Comparison of ENCODE assay signal across 1 cellular context in the genomic region with DNA sequence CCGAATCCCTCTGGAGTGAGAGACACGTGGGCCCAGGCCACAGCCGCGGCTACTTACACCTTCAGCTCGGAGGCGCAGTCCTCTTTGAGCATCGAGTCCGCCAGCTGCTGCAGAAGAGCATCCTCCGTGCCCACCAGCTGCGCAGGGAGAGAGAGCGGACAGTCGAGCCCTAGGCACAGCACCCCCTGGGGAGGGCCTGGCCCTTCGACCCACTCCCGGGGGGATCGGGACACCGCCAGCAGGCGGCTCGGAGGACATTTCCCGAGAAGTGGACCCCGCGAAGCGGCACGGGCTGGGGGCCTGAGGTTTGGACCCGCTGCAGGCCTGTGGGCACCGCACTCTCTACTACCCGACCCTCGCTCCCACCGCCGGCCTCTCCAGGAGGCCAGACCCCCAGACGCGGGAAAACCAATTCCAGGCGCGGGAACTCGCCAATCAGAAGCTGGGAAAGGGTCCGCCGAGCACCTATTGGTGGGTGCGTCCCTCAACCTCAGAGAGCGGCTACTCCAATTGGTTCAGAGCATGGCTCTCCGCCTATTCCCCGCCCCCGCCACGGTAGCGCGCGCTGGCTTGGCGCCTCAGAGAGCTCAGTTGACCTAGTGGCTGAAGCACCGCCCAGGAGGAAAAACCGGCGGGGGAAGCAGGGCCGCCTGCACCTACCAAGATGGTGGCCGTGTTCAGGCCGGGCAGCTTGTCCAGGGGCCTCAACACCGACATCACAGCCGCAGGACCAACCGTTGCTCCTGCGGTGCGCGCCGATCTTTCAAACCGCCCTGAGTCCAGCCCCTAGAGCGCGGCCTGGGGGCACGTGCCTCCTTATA.
TF ChIP-seq lines count a peak whose summit lies in the region.

A gene with protein sequence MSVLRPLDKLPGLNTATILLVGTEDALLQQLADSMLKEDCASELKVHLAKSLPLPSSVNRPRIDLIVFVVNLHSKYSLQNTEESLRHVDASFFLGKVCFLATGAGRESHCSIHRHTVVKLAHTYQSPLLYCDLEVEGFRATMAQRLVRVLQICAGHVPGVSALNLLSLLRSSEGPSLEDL (minus strand): TSS at position 793 of the 821 bp plus-strand sequence. CDS start 76 bp downstream, at position 717.

TF ChIP-seq in HEK293, 187 proteins besides CTCF, POLR2A, EP300 and RAD21 (continued from another document and continues in another):
- TF ChIP-seq, protein P1, sequence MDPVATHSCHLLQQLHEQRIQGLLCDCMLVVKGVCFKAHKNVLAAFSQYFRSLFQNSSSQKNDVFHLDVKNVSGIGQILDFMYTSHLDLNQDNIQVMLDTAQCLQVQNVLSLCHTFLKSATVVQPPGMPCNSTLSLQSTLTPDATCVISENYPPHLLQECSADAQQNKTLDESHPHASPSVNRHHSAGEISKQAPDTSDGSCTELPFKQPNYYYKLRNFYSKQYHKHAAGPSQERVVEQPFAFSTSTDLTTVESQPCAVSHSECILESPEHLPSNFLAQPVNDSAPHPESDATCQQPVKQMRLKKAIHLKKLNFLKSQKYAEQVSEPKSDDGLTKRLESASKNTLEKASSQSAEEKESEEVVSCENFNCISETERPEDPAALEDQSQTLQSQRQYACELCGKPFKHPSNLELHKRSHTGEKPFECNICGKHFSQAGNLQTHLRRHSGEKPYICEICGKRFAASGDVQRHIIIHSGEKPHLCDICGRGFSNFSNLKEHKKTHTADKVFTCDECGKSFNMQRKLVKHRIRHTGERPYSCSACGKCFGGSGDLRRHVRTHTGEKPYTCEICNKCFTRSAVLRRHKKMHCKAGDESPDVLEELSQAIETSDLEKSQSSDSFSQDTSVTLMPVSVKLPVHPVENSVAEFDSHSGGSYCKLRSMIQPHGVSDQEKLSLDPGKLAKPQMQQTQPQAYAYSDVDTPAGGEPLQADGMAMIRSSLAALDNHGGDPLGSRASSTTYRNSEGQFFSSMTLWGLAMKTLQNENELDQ (tag by site-specific recombination; IDR thresholded peaks at IDR 0.05; ENCODE audit: low read depth), result no peak
- TF ChIP-seq KLF8 (tag by site-specific recombination; IDR thresholded peaks at IDR 0.05) (peak; percentile 40; the same call in 1 of the 2 replicates), GLI2 (tag by site-specific recombination; IDR thresholded peaks at IDR 0.05; ENCODE audit: borderline replicate concordance, low read depth) (no peak), ZNF433 (tag by site-specific recombination; IDR thresholded peaks at IDR 0.05; ENCODE audit: low read depth) (no peak), ZNF23 (tag by site-specific recombination; IDR thresholded peaks at IDR 0.05; ENCODE audit: borderline replicate concordance) (no peak), ZNF76 (tag by site-specific recombination; IDR thresholded peaks at IDR 0.05; ENCODE audit: borderline replicate concordance, low read depth) (peak; percentile 58), ZNF19 (tag by site-specific recombination; IDR thresholded peaks at IDR 0.05; ENCODE audit: low read depth) (no peak), ZNF843 (tag by site-specific recombination; IDR thresholded peaks at IDR 0.05) (no peak; the same call in 1 of the 2 replicates), FEZF1 (tag by site-specific recombination; IDR thresholded peaks at IDR 0.05) (peak; percentile 44; the same call in 1 of the 2 replicates), ZNF560 (tag by site-specific recombination; IDR thresholded peaks at IDR 0.05; ENCODE audit: borderline replicate concordance) (no peak), GLI4 (tag by site-specific recombination; IDR thresholded peaks at IDR 0.05) (no peak), SCRT1 (tag by site-specific recombination; IDR thresholded peaks at IDR 0.05; ENCODE audit: borderline replicate concordance) (no peak), ZNF791 (tag by site-specific recombination; IDR thresholded peaks at IDR 0.05) (no peak), ZNF521 (tag by site-specific recombination; IDR thresholded peaks at IDR 0.05) (no peak), ZNF404 (tag by site-specific recombination; IDR thresholded peaks at IDR 0.05) (no peak), HOXC10 (CRISPR knock-in tag; IDR thresholded peaks at IDR 0.05) (no peak), ZNF266 (tag by site-specific recombination; IDR thresholded peaks at IDR 0.05; ENCODE audit: low read depth) (no peak), ZNF48 (tag by site-specific recombination; IDR thresholded peaks at IDR 0.05) (no peak), ZNF24 (tag by site-specific recombination; IDR thresholded peaks at IDR 0.05) (no peak; the same call in none of the 2 replicates), ZNF530 (tag by site-specific recombination; IDR thresholded peaks at IDR 0.05; ENCODE audit: low read depth) (no peak), ZFP3 (tag by site-specific recombination; IDR thresholded peaks at IDR 0.05; ENCODE audit: low read depth) (no peak), ZNF133 (tag by site-specific recombination; IDR thresholded peaks at IDR 0.05) (no peak), WT1 (tag by site-specific recombination; IDR thresholded peaks at IDR 0.05) (peak; percentile 15; the same call in 1 of the 2 replicates), ZNF670 (tag by site-specific recombination; IDR thresholded peaks at IDR 0.05; ENCODE audit: low read depth) (no peak), ZBTB8A (tag by site-specific recombination; IDR thresholded peaks at IDR 0.05) (peak; percentile 93)
- TF ChIP-seq, protein P2, sequence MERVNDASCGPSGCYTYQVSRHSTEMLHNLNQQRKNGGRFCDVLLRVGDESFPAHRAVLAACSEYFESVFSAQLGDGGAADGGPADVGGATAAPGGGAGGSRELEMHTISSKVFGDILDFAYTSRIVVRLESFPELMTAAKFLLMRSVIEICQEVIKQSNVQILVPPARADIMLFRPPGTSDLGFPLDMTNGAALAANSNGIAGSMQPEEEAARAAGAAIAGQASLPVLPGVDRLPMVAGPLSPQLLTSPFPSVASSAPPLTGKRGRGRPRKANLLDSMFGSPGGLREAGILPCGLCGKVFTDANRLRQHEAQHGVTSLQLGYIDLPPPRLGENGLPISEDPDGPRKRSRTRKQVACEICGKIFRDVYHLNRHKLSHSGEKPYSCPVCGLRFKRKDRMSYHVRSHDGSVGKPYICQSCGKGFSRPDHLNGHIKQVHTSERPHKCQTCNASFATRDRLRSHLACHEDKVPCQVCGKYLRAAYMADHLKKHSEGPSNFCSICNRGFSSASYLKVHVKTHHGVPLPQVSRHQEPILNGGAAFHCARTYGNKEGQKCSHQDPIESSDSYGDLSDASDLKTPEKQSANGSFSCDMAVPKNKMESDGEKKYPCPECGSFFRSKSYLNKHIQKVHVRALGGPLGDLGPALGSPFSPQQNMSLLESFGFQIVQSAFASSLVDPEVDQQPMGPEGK (tag by site-specific recombination; IDR thresholded peaks at IDR 0.05), result peak; percentile 91
- TF ChIP-seq, protein P3, sequence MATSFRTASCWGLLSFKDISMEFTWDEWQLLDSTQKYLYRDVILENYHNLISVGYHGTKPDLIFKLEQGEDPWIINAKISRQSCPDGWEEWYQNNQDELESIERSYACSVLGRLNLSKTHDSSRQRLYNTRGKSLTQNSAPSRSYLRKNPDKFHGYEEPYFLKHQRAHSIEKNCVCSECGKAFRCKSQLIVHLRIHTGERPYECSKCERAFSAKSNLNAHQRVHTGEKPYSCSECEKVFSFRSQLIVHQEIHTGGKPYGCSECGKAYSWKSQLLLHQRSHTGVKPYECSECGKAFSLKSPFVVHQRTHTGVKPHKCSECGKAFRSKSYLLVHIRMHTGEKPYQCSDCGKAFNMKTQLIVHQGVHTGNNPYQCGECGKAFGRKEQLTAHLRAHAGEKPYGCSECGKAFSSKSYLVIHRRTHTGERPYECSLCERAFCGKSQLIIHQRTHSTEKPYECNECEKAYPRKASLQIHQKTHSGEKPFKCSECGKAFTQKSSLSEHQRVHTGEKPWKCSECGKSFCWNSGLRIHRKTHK (tag by site-specific recombination; IDR thresholded peaks at IDR 0.05), result no peak
- TF ChIP-seq, protein P4, sequence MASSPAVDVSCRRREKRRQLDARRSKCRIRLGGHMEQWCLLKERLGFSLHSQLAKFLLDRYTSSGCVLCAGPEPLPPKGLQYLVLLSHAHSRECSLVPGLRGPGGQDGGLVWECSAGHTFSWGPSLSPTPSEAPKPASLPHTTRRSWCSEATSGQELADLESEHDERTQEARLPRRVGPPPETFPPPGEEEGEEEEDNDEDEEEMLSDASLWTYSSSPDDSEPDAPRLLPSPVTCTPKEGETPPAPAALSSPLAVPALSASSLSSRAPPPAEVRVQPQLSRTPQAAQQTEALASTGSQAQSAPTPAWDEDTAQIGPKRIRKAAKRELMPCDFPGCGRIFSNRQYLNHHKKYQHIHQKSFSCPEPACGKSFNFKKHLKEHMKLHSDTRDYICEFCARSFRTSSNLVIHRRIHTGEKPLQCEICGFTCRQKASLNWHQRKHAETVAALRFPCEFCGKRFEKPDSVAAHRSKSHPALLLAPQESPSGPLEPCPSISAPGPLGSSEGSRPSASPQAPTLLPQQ (tag by site-specific recombination; IDR thresholded peaks at IDR 0.05), result peak; percentile 86
- TF ChIP-seq, protein P5, sequence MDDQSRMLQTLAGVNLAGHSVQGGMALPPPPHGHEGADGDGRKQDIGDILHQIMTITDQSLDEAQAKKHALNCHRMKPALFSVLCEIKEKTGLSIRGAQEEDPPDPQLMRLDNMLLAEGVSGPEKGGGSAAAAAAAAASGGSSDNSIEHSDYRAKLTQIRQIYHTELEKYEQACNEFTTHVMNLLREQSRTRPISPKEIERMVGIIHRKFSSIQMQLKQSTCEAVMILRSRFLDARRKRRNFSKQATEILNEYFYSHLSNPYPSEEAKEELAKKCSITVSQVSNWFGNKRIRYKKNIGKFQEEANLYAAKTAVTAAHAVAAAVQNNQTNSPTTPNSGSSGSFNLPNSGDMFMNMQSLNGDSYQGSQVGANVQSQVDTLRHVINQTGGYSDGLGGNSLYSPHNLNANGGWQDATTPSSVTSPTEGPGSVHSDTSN (CRISPR knock-in tag; IDR thresholded peaks at IDR 0.05), result peak; percentile 89
- TF ChIP-seq, protein P6, sequence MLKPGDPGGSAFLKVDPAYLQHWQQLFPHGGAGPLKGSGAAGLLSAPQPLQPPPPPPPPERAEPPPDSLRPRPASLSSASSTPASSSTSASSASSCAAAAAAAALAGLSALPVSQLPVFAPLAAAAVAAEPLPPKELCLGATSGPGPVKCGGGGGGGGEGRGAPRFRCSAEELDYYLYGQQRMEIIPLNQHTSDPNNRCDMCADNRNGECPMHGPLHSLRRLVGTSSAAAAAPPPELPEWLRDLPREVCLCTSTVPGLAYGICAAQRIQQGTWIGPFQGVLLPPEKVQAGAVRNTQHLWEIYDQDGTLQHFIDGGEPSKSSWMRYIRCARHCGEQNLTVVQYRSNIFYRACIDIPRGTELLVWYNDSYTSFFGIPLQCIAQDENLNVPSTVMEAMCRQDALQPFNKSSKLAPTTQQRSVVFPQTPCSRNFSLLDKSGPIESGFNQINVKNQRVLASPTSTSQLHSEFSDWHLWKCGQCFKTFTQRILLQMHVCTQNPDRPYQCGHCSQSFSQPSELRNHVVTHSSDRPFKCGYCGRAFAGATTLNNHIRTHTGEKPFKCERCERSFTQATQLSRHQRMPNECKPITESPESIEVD (tag by site-specific recombination; IDR thresholded peaks at IDR 0.05), result no peak
- TF ChIP-seq, protein P7, sequence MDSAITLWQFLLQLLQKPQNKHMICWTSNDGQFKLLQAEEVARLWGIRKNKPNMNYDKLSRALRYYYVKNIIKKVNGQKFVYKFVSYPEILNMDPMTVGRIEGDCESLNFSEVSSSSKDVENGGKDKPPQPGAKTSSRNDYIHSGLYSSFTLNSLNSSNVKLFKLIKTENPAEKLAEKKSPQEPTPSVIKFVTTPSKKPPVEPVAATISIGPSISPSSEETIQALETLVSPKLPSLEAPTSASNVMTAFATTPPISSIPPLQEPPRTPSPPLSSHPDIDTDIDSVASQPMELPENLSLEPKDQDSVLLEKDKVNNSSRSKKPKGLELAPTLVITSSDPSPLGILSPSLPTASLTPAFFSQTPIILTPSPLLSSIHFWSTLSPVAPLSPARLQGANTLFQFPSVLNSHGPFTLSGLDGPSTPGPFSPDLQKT (IDR thresholded peaks at IDR 0.05; ENCODE audit: borderline replicate concordance, low read depth, low read length), result no peak
- TF ChIP-seq, protein P8, sequence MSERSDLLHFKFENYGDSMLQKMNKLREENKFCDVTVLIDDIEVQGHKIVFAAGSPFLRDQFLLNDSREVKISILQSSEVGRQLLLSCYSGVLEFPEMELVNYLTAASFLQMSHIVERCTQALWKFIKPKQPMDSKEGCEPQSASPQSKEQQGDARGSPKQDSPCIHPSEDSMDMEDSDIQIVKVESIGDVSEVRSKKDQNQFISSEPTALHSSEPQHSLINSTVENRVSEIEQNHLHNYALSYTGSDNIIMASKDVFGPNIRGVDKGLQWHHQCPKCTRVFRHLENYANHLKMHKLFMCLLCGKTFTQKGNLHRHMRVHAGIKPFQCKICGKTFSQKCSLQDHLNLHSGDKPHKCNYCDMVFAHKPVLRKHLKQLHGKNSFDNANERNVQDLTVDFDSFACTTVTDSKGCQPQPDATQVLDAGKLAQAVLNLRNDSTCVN (tag by site-specific recombination; optimal IDR thresholded peaks at IDR 0.05), result peak; percentile 96
- TF ChIP-seq, protein P9, sequence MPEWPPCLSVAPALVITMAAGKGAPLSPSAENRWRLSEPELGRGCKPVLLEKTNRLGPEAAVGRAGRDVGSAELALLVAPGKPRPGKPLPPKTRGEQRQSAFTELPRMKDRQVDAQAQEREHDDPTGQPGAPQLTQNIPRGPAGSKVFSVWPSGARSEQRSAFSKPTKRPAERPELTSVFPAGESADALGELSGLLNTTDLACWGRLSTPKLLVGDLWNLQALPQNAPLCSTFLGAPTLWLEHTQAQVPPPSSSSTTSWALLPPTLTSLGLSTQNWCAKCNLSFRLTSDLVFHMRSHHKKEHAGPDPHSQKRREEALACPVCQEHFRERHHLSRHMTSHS (tag by site-specific recombination; IDR thresholded peaks at IDR 0.05), result no peak
- TF ChIP-seq, protein P10, sequence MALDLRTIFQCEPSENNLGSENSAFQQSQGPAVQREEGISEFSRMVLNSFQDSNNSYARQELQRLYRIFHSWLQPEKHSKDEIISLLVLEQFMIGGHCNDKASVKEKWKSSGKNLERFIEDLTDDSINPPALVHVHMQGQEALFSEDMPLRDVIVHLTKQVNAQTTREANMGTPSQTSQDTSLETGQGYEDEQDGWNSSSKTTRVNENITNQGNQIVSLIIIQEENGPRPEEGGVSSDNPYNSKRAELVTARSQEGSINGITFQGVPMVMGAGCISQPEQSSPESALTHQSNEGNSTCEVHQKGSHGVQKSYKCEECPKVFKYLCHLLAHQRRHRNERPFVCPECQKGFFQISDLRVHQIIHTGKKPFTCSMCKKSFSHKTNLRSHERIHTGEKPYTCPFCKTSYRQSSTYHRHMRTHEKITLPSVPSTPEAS (tag by site-specific recombination; IDR thresholded peaks at IDR 0.05), result no peak
- TF ChIP-seq, protein P11, sequence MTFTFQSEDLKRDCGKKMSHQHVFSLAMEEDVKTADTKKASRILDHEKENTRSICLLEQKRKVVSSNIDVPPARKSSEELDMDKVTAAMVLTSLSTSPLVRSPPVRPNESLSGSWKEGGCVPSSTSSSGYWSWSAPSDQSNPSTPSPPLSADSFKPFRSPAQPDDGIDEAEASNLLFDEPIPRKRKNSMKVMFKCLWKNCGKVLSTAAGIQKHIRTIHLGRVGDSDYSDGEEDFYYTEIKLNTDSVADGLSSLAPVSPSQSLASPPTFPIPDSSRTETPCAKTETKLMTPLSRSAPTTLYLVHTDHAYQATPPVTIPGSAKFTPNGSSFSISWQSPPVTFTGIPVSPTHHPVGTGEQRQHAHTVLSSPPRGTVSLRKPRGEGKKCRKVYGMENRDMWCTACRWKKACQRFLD (tag by site-specific recombination; IDR thresholded peaks at IDR 0.05), result no peak
